9 cellular contexts compared by ENCODE assay signal in genomic region chr3:46947545-46947899, GRCh38. TPM values are rescaled to one million over a fixed set of nuclear protein-coding genes. Genes with fewer than 3 reads are reported as not detected.
DNase-seq lines count a peak whose midpoint lies in the region; ATAC-seq and TF ChIP-seq lines count a peak whose summit lies in the region.
"Had no signal": no experiment of that assay in that cellular context is flagged by ENCODE, and none has a peak within 500 bp of the region (broad histone marks: within the 10 kb centered on the region; RNA-seq: fewer than 3 reads in every experiment).

No MANE protein-coding gene starts in this region.

- in situ Hi-C loops in brain microvascular endothelial cell (cut with HindIII; ENCODE audit: low pct_ligation_motif_present, low sequenced_read_pairs): no loop called here

- peaks cover 0 to 4% of the 10 kb centered on the region in 2 donors for H3K36me3 Mint-ChIP-seq in activated T-cell treated with anti-CD3 and anti-CD28 coated beads, Interleukin-2, amount 50 U/mL, for 72 hours (ENCODE audit: insufficient read depth in 2 of 2)
- peaks cover 32% of the 10 kb centered on the region for H3K36me3 Mint-ChIP-seq in type B pancreatic cell

- TF ChIP-seq CTCF in brain microvascular endothelial cell (IDR thresholded peaks at IDR 0.05; ENCODE audit: low read depth, low read length, missing control alignments): no peak
- TF ChIP-seq CTCF in type B pancreatic cell (conservative IDR thresholded peaks at IDR 0.05): no peak

- H3K27me3 Mint-ChIP-seq in activated T-cell treated with anti-CD3 and anti-CD28 coated beads, Interleukin-2, amount 50 U/mL, for 72 hours (ENCODE audit: low read depth): no peaks in the 10 kb centered on the region
- no peaks in the 10 kb centered on the region for H3K27me3 Mint-ChIP-seq in type B pancreatic cell

- no peaks in the 10 kb centered on the region for H3K9me3 ChIP-seq in mesodermal cell (ENCODE audit: control insufficient read depth, low read length)

- H3K36me3 ChIP-seq in brain microvascular endothelial cell (replicated peaks): peaks cover 3% of the 10 kb centered on the region
- H3K36me3 ChIP-seq in mesodermal cell (ENCODE audit: control insufficient read depth, insufficient read depth, low read length): peaks cover 23% of the 10 kb centered on the region

- peaks cover 76% of the 10 kb centered on the region for H3K4me1 Mint-ChIP-seq in activated T-cell treated with anti-CD3 and anti-CD28 coated beads, Interleukin-2, amount 50 U/mL, for 72 hours (ENCODE audit: low read depth)
- H3K4me1 Mint-ChIP-seq in type B pancreatic cell (ENCODE audit: unreplicated experiment): peaks cover 69% of the 10 kb centered on the region

- H3K9me3 Mint-ChIP-seq in activated T-cell treated with anti-CD3 and anti-CD28 coated beads, Interleukin-2, amount 50 U/mL, for 72 hours: no peaks in the 10 kb centered on the region
- H3K9me3 Mint-ChIP-seq in type B pancreatic cell: peaks cover 9% of the 10 kb centered on the region

- H3K27ac Mint-ChIP-seq in activated T-cell treated with anti-CD3 and anti-CD28 coated beads, Interleukin-2, amount 50 U/mL, for 72 hours: peak overlapping the region; percentile 91
- H3K27ac Mint-ChIP-seq in type B pancreatic cell: peak overlapping the region; percentile 97

- H3K27ac ChIP-seq in brain microvascular endothelial cell (peak overlapping the region; percentile 26), mesodermal cell (ENCODE audit: low read depth, low read length, severe bottlenecking) (peak overlapping the region; percentile 19)

- H3K4me3 Mint-ChIP-seq in activated T-cell treated with anti-CD3 and anti-CD28 coated beads, Interleukin-2, amount 50 U/mL, for 72 hours: peak overlapping the region; percentile 66 to 69
- H3K4me3 Mint-ChIP-seq in type B pancreatic cell: peak overlapping the region; percentile 66

- peaks cover 39% of the 10 kb centered on the region for H3K4me1 ChIP-seq in mesodermal cell (ENCODE audit: control insufficient read depth, insufficient read depth, low read length, poor library complexity, severe bottlenecking)

- H3K4me3 ChIP-seq in brain microvascular endothelial cell (ENCODE audit: low read depth, low read length): no peak overlapping the region
- no peak overlapping the region for H3K4me3 ChIP-seq in mesodermal cell (ENCODE audit: extremely low read depth, insufficient read depth, low read length, poor library complexity, severe bottlenecking)

- peak; percentile 15 to 22 for ATAC-seq in activated T-cell treated with anti-CD3 and anti-CD28 coated beads, Interleukin-2, amount 50 U/mL, for 72 hours (replicated peaks in 1 of 2)
- ATAC-seq in GM21528 (IDR thresholded peaks at IDR 0.05; ENCODE audit: low FRiP score, unreplicated experiment): no peak

- no peaks in the 10 kb centered on the region for H3K27me3 ChIP-seq in brain microvascular endothelial cell (replicated peaks)

- WGBS in mesodermal cell (ENCODE audit: insufficient coverage in 2 of 2), 2 experiments: 96% methylated on average over 3 to 4 of the region's 4 CpGs

- no peak for DNase-seq in activated T-cell treated with anti-CD3 and anti-CD28 coated beads, Interleukin-2, amount 50 U/mL, for 72 hours
- no peak for DNase-seq in activated T-cell treated with anti-CD3 and anti-CD28 coated beads, Interleukin-2, amount 50 U/mL, for 1 hour
- DNase-seq in brain microvascular endothelial cell (no peak), type B pancreatic cell (ENCODE audit: extremely low spot score, unreplicated experiment) (no peak), mucosa of gallbladder (ENCODE audit: low spot score) (no peak)
- DNase-seq in stimulated activated CD4-positive, alpha-beta T cell treated with anti-CD3 and anti-CD28 coated beads, Interleukin-1b, Interleukin-23, amount 100 ng/mL, for 48 hours: no peak
- DNase-seq: GOT3 had no signal

RNA-seq across cellular contexts. Expression of gene CCDC12, which starts 29.0 kb away (rescaled TPM):
- 10 to 100 TPM; 54.7 to 56.2 TPM for total RNA-seq in activated T-cell treated with anti-CD3 and anti-CD28 coated beads, Interleukin-2, amount 50 U/mL, for 72 hours
- 34.0 TPM for polyA plus RNA-seq in mesodermal cell (2013, experiment 1 of 2)
- 32.3 TPM for polyA plus RNA-seq in mesodermal cell (2013, experiment 2 of 2)
- 46.7 and 49.7 TPM in 2 replicates for total RNA-seq in type B pancreatic cell (ENCODE audit: low replicate concordance)
- total RNA-seq in mucosa of gallbladder: 50.0 TPM

RNA-seq across cellular contexts. Expression of gene NBEAL2, which starts 31.9 kb away (rescaled TPM):
- 10 to 100 TPM; 84.0 to 87.4 TPM for total RNA-seq in activated T-cell treated with anti-CD3 and anti-CD28 coated beads, Interleukin-2, amount 50 U/mL, for 72 hours
- 25.5 TPM for polyA plus RNA-seq in mesodermal cell (2013, experiment 1 of 2)
- 18.9 TPM for polyA plus RNA-seq in mesodermal cell (2013, experiment 2 of 2)
- total RNA-seq in type B pancreatic cell (ENCODE audit: low replicate concordance): 115 and 241 TPM in 2 replicates
- 150 TPM for total RNA-seq in mucosa of gallbladder
